8 cellular contexts compared by ENCODE assay signal in genomic region chr2:12507295-12507694, GRCh38.
A peak's percentile ranks its signal among the peaks of the same experiment; 100 is the strongest.
DNase-seq lines count a peak whose midpoint lies in the region; ATAC-seq, FAIRE-seq and TF ChIP-seq lines count a peak whose summit lies in the region.

No MANE protein-coding gene starts in this region.

- peak; percentile 73 for ATAC-seq in GM21576 (IDR thresholded peaks at IDR 0.05; ENCODE audit: unreplicated experiment)

- DNase-seq in CD1c-positive myeloid dendritic cell (ENCODE audit: extremely low spot score): peak; percentile 72
- peak; percentile 86 for DNase-seq in Jurkat, Clone E6-1 (ENCODE audit: low read depth, low spot score)
- DNase-seq in activated CD4-positive, alpha-beta T cell treated with anti-CD3 and anti-CD28 coated beads, Interleukin-2, amount 50 U/mL, for 1 hour: peak; percentile 48
- DNase-seq in fibroblast of mammary gland (ENCODE audit: low read depth): peak; percentile 90
- peak; percentile 69 for DNase-seq in urothelium cell line (ENCODE audit: low spot score)
- DNase-seq in left ventricle myocardium inferior: no peak
- DNase-seq in SW 1271 (lab: John Stamatoyannopoulos, UW): no peak

- no peak for TF ChIP-seq CTCF in fibroblast of mammary gland (conservative IDR thresholded peaks at IDR 0.05; ENCODE audit: control insufficient read depth, insufficient read depth, low read depth, low read length)
- TF ChIP-seq CTCF in left ventricle myocardium inferior (IDR thresholded peaks at IDR 0.05; ENCODE audit: borderline replicate concordance): no peak

- intact Hi-C loops in left ventricle myocardium inferior (cut with micrococcal nuclease): no loop called here

- peaks cover 9% of the 10 kb centered on the region for H3K9me3 ChIP-seq in left ventricle myocardium inferior (replicated peaks)

- no peaks in the 10 kb centered on the region for H3K36me3 ChIP-seq in left ventricle myocardium inferior

- peaks cover 8% of the 10 kb centered on the region for H3K4me1 ChIP-seq in left ventricle myocardium inferior

- H3K4me3 ChIP-seq in Jurkat, Clone E6-1 (ENCODE audit: low read length): no peak overlapping the region
- H3K4me3 ChIP-seq in fibroblast of mammary gland (ENCODE audit: control insufficient read depth, low read depth, low read length) (no peak overlapping the region), left ventricle myocardium inferior (no peak overlapping the region)

- H3K27me3 ChIP-seq in left ventricle myocardium inferior (ENCODE audit: low read depth): no peaks in the 10 kb centered on the region

- FAIRE-seq in urothelium cell line (lab: Jason Lieb, UNC): no peak

- no peak overlapping the region for H3K27ac ChIP-seq in left ventricle myocardium inferior (replicated peaks)

Comparison
In these comparisons a context has a peak if more than half of its experiments do, and no peak if none do; other contexts are left out.
1. DNase-seq: peak in CD1c-positive myeloid dendritic cell (single experiment), Jurkat, Clone E6-1 (single experiment), activated CD4-positive, alpha-beta T cell treated with anti-CD3 and anti-CD28 coated beads, Interleukin-2, amount 50 U/mL, for 1 hour (single experiment), fibroblast of mammary gland (single experiment) and urothelium cell line (single experiment); none in left ventricle myocardium inferior (single experiment) and SW 1271 (0 of 2).